Comparison of ENCODE assay signal across 1 cellular context in genomic region chr1:234722904-234723588, GRCh38.
TF ChIP-seq lines count a peak whose summit lies in the region.

No MANE protein-coding gene starts in this region.

TF ChIP-seq in HepG2, 621 proteins besides CTCF, POLR2A, EP300 and RAD21 (continued from another document and continues in another):
- no peak for TF ChIP-seq KIAA2018 (CRISPR knock-in tag; IDR thresholded peaks at IDR 0.05; ENCODE audit: borderline replicate concordance)
- TF ChIP-seq HES4 (CRISPR knock-in tag; IDR thresholded peaks at IDR 0.05; ENCODE audit: borderline replicate concordance), result no peak
- TF ChIP-seq NR2C2 (CRISPR knock-in tag; IDR thresholded peaks at IDR 0.05; ENCODE audit: borderline replicate concordance), result no peak
- TF ChIP-seq MTA1 (CRISPR knock-in tag; IDR thresholded peaks at IDR 0.05; ENCODE audit: borderline replicate concordance), result no peak
- 0 out of 2 replicates have a peak, but pooled peaks have one; percentile 28 for TF ChIP-seq ELF3 (CRISPR knock-in tag; IDR thresholded peaks at IDR 0.05)
- TF ChIP-seq GTF3A (CRISPR knock-in tag; conservative IDR thresholded peaks at IDR 0.05), result no peak
- no peak for TF ChIP-seq TARDBP (CRISPR knock-in tag; IDR thresholded peaks at IDR 0.05)
- TF ChIP-seq, protein P1, sequence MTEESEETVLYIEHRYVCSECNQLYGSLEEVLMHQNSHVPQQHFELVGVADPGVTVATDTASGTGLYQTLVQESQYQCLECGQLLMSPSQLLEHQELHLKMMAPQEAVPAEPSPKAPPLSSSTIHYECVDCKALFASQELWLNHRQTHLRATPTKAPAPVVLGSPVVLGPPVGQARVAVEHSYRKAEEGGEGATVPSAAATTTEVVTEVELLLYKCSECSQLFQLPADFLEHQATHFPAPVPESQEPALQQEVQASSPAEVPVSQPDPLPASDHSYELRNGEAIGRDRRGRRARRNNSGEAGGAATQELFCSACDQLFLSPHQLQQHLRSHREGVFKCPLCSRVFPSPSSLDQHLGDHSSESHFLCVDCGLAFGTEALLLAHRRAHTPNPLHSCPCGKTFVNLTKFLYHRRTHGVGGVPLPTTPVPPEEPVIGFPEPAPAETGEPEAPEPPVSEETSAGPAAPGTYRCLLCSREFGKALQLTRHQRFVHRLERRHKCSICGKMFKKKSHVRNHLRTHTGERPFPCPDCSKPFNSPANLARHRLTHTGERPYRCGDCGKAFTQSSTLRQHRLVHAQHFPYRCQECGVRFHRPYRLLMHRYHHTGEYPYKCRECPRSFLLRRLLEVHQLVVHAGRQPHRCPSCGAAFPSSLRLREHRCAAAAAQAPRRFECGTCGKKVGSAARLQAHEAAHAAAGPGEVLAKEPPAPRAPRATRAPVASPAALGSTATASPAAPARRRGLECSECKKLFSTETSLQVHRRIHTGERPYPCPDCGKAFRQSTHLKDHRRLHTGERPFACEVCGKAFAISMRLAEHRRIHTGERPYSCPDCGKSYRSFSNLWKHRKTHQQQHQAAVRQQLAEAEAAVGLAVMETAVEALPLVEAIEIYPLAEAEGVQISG (CRISPR knock-in tag; IDR thresholded peaks at IDR 0.05), result no peak
- TF ChIP-seq RCOR2 (CRISPR knock-in tag; IDR thresholded peaks at IDR 0.05), result no peak
- TF ChIP-seq FOXJ3 (CRISPR knock-in tag; IDR thresholded peaks at IDR 0.05; ENCODE audit: borderline replicate concordance), result no peak
- no peak for TF ChIP-seq SAP130 (CRISPR knock-in tag; IDR thresholded peaks at IDR 0.05; ENCODE audit: low read depth)
- TF ChIP-seq SP1 (IDR thresholded peaks at IDR 0.05), result no peak
- no peak for TF ChIP-seq SP1 (CRISPR knock-in tag; IDR thresholded peaks at IDR 0.05)
- no peak for TF ChIP-seq HNF4G (IDR thresholded peaks at IDR 0.05; ENCODE audit: borderline replicate concordance, low read depth, low read length)
- no peak for TF ChIP-seq HNF4G (CRISPR knock-in tag; IDR thresholded peaks at IDR 0.05; ENCODE audit: borderline replicate concordance, low read depth)
- no peak for TF ChIP-seq TFE3 (CRISPR knock-in tag; IDR thresholded peaks at IDR 0.05)
- TF ChIP-seq ZNF251 (CRISPR knock-in tag; IDR thresholded peaks at IDR 0.05), result no peak
- TF ChIP-seq CC2D1A (CRISPR knock-in tag; IDR thresholded peaks at IDR 0.05), result no peak
- TF ChIP-seq RELA (CRISPR knock-in tag; IDR thresholded peaks at IDR 0.05), result no peak
- TF ChIP-seq ZFX (CRISPR knock-in tag; IDR thresholded peaks at IDR 0.05; ENCODE audit: low read depth), result no peak
- no peak for TF ChIP-seq ZNF343 (CRISPR knock-in tag; IDR thresholded peaks at IDR 0.05)
- TF ChIP-seq HNF1B (CRISPR knock-in tag; IDR thresholded peaks at IDR 0.05), result no peak
- TF ChIP-seq ZKSCAN5 (CRISPR knock-in tag; IDR thresholded peaks at IDR 0.05), result no peak
- no peak for TF ChIP-seq MIER2 (CRISPR knock-in tag; IDR thresholded peaks at IDR 0.05)
- TF ChIP-seq, protein P2, sequence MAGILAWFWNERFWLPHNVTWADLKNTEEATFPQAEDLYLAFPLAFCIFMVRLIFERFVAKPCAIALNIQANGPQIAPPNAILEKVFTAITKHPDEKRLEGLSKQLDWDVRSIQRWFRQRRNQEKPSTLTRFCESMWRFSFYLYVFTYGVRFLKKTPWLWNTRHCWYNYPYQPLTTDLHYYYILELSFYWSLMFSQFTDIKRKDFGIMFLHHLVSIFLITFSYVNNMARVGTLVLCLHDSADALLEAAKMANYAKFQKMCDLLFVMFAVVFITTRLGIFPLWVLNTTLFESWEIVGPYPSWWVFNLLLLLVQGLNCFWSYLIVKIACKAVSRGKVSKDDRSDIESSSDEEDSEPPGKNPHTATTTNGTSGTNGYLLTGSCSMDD (CRISPR knock-in tag; IDR thresholded peaks at IDR 0.05), result no peak
- TF ChIP-seq ZNF17 (CRISPR knock-in tag; IDR thresholded peaks at IDR 0.05), result no peak
- no peak for TF ChIP-seq ZNF850 (CRISPR knock-in tag; conservative IDR thresholded peaks at IDR 0.05)
- TF ChIP-seq HNRNPLL (IDR thresholded peaks at IDR 0.05; ENCODE audit: low read depth, low read length, poor library complexity, severe bottlenecking), result peak; percentile 55
- TF ChIP-seq ZNF30 (CRISPR knock-in tag; IDR thresholded peaks at IDR 0.05), result no peak
- no peak for TF ChIP-seq KLF13 (CRISPR knock-in tag; IDR thresholded peaks at IDR 0.05)
- TF ChIP-seq BORCS8-MEF2B (CRISPR knock-in tag; IDR thresholded peaks at IDR 0.05), result no peak
- no peak for TF ChIP-seq ZNF124 (CRISPR knock-in tag; IDR thresholded peaks at IDR 0.05)
- TF ChIP-seq, protein P3, sequence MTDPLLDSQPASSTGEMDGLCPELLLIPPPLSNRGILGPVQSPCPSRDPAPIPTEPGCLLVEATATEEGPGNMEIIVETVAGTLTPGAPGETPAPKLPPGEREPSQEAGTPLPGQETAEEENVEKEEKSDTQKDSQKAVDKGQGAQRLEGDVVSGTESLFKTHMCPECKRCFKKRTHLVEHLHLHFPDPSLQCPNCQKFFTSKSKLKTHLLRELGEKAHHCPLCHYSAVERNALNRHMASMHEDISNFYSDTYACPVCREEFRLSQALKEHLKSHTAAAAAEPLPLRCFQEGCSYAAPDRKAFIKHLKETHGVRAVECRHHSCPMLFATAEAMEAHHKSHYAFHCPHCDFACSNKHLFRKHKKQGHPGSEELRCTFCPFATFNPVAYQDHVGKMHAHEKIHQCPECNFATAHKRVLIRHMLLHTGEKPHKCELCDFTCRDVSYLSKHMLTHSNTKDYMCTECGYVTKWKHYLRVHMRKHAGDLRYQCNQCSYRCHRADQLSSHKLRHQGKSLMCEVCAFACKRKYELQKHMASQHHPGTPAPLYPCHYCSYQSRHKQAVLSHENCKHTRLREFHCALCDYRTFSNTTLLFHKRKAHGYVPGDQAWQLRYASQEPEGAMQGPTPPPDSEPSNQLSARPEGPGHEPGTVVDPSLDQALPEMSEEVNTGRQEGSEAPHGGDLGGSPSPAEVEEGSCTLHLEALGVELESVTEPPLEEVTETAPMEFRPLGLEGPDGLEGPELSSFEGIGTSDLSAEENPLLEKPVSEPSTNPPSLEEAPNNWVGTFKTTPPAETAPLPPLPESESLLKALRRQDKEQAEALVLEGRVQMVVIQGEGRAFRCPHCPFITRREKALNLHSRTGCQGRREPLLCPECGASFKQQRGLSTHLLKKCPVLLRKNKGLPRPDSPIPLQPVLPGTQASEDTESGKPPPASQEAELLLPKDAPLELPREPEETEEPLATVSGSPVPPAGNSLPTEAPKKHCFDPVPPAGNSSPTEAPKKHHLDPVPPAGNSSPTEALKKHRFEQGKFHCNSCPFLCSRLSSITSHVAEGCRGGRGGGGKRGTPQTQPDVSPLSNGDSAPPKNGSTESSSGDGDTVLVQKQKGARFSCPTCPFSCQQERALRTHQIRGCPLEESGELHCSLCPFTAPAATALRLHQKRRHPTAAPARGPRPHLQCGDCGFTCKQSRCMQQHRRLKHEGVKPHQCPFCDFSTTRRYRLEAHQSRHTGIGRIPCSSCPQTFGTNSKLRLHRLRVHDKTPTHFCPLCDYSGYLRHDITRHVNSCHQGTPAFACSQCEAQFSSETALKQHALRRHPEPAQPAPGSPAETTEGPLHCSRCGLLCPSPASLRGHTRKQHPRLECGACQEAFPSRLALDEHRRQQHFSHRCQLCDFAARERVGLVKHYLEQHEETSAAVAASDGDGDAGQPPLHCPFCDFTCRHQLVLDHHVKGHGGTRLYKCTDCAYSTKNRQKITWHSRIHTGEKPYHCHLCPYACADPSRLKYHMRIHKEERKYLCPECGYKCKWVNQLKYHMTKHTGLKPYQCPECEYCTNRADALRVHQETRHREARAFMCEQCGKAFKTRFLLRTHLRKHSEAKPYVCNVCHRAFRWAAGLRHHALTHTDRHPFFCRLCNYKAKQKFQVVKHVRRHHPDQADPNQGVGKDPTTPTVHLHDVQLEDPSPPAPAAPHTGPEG (CRISPR knock-in tag; IDR thresholded peaks at IDR 0.05), result no peak
- TF ChIP-seq MED8 (CRISPR knock-in tag; IDR thresholded peaks at IDR 0.05; ENCODE audit: insufficient replicate concordance), result no peak
- no peak for TF ChIP-seq ARHGAP35 (CRISPR knock-in tag; IDR thresholded peaks at IDR 0.05; ENCODE audit: borderline replicate concordance)
- TF ChIP-seq, protein P4, sequence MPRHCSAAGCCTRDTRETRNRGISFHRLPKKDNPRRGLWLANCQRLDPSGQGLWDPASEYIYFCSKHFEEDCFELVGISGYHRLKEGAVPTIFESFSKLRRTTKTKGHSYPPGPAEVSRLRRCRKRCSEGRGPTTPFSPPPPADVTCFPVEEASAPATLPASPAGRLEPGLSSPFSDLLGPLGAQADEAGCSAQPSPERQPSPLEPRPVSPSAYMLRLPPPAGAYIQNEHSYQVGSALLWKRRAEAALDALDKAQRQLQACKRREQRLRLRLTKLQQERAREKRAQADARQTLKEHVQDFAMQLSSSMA (CRISPR knock-in tag; IDR thresholded peaks at IDR 0.05), result no peak
- no peak for TF ChIP-seq ZNF782 (CRISPR knock-in tag; IDR thresholded peaks at IDR 0.05; ENCODE audit: borderline replicate concordance)
- no peak for TF ChIP-seq ZNF451 (CRISPR knock-in tag; IDR thresholded peaks at IDR 0.05)
- 0 out of 4 replicates have a peak, but pooled peaks of 1 of the 2 experiments have one; percentile 39 for TF ChIP-seq KLF16 (CRISPR knock-in tag; IDR thresholded peaks at IDR 0.05)
- TF ChIP-seq XRCC5 (optimal IDR thresholded peaks at IDR 0.05; ENCODE audit: low read length), result no peak
- TF ChIP-seq ZNF709 (CRISPR knock-in tag; IDR thresholded peaks at IDR 0.05), result no peak
- TF ChIP-seq FIP1L1 (IDR thresholded peaks at IDR 0.05; ENCODE audit: borderline replicate concordance, insufficient read depth, low read depth, low read length), result 0 out of 2 replicates have a peak, but pooled peaks have one; percentile 66
- TF ChIP-seq SSRP1 (CRISPR knock-in tag; IDR thresholded peaks at IDR 0.05), result no peak
- TF ChIP-seq SP140L (CRISPR knock-in tag; IDR thresholded peaks at IDR 0.05; ENCODE audit: borderline replicate concordance), result no peak
- TF ChIP-seq ZNF556 (CRISPR knock-in tag; IDR thresholded peaks at IDR 0.05; ENCODE audit: borderline replicate concordance), result no peak
